19 cellular contexts compared by ENCODE assay signal in the genomic region with DNA sequence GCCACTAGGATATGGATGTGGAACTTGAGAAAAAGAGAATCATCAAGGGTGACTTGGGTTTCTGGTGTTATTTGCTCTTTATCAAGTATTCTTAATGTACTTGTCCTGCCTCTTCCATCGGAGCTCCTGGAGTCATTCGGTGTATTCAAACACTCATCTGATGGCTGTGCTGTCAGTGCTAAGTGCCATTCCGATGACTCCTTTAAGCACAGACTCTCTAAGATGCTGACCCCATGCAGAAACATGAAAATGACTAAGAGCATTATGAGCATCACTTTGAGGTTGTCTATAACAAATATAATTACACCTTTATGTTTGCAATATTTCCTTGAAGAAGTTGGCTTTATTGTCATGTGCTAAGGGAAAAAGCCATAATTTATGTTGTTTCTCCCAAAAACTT.
"Had no signal": no experiment of that assay in that cellular context is flagged by ENCODE, and none has a peak within 500 bp of the region (broad histone marks: within the 10 kb centered on the region; RNA-seq: fewer than 3 reads in every experiment).

No MANE protein-coding gene starts in this region.

- H3K27me3 ChIP-seq: dorsolateral prefrontal cortex, esophagus muscularis mucosa, right lobe of liver, suprapubic skin, thyroid gland, upper lobe of right lung, vagina had no signal

- H3K9me3 ChIP-seq: esophagus muscularis mucosa, left ventricle myocardium inferior, psoas muscle, right lobe of liver, suprapubic skin, thyroid gland, upper lobe of right lung, vagina had no signal

- DNase-seq: cortex of kidney; dorsolateral prefrontal cortex; effector CD8-positive, alpha-beta T cell; immature natural killer cell; left cardiac atrium; left ventricle myocardium inferior; naive thymus-derived CD4-positive, alpha-beta T cell; nephron progenitor cell; psoas muscle; retina; right lobe of liver; stimulated activated CD4-positive, alpha-beta T cell treated with anti-CD3 and anti-CD28 coated beads, Interleukin-4, amount 100 ng/mL, for 1 hour; stimulated activated CD8-positive, alpha-beta memory T cell treated with anti-CD3 and anti-CD28 coated beads, Interleukin-4, amount 100 ng/mL, for 48 hours; stimulated activated naive CD8-positive, alpha-beta T cell treated with anti-CD3 and anti-CD28 coated beads, Interleukin-15, Interleukin-2, amounts not matched to agents 100 U/mL and 50 U/mL, for 24 hours; thyroid gland; upper lobe of right lung had no signal

- H3K4me1 ChIP-seq: esophagus muscularis mucosa, psoas muscle, suprapubic skin, upper lobe of right lung, vagina had no signal

- H3K4me3 ChIP-seq: dorsolateral prefrontal cortex, esophagus muscularis mucosa, left ventricle myocardium inferior, psoas muscle, right lobe of liver, suprapubic skin, thyroid gland, upper lobe of right lung, vagina had no signal

- H3K36me3 ChIP-seq: esophagus muscularis mucosa, left ventricle myocardium inferior, right lobe of liver, suprapubic skin, thyroid gland, upper lobe of right lung, vagina had no signal

- H3K27ac ChIP-seq: dorsolateral prefrontal cortex, esophagus muscularis mucosa, left ventricle myocardium inferior, psoas muscle, right lobe of liver, suprapubic skin, thyroid gland, upper lobe of right lung, vagina had no signal
